ENCODE assay signal across 22 cellular contexts in genomic region chr21:21179619-21180336, GRCh38.
"Had no signal": no experiment of that assay in that cellular context is flagged by ENCODE, and none has a peak within 500 bp of the region (broad histone marks: within the 10 kb centered on the region; RNA-seq: fewer than 3 reads in every experiment).

No MANE protein-coding gene starts in this region.

- H3K27ac ChIP-seq: esophagus squamous epithelium, parathyroid adenoma, stomach, suprapubic skin, tibial nerve had no signal

- ATAC-seq: sciatic nerve; stimulated activated memory B cell treated with anti-CD40 and anti-IgM and Interleukin-4, amounts not matched to agents 10 μg/mL and 1 μg/mL and 100 μg/mL, for 72 hours; T-cell had no signal

- H3K4me3 ChIP-seq: esophagus squamous epithelium, smooth muscle cell, stomach, suprapubic skin, tibial nerve had no signal

- H3K4me1 ChIP-seq: esophagus squamous epithelium, parathyroid adenoma, suprapubic skin, tibial nerve had no signal

- H3K27me3 ChIP-seq: esophagus squamous epithelium, stomach, suprapubic skin, tibial nerve had no signal

- H3K36me3 ChIP-seq: esophagus squamous epithelium, stomach, suprapubic skin, tibial nerve had no signal

- DNase-seq: activated CD4-positive, alpha-beta memory T cell treated with anti-CD3 and anti-CD28 coated beads, Interleukin-2, amount 10 ng/mL, durations not matched to agents 7 days and 5 days; activated CD4-positive, alpha-beta T cell treated with anti-CD3 and anti-CD28 coated beads, Interleukin-2, amount 10 ng/mL, durations not matched to agents 24 days and 14 days; activated CD4-positive, CD25-positive, alpha-beta regulatory T cell; activated effector memory CD4-positive, alpha-beta T cell treated with anti-CD3 and anti-CD28 coated beads, Interleukin-2, amount 50 U/mL, for 16 hours; activated naive CD4-positive, alpha-beta T cell treated with anti-CD3 and anti-CD28 coated beads, Interleukin-2, amount 10 ng/mL, durations not matched to agents 7 days and 5 days; cerebellar nuclear complex; cortex of kidney; endodermal cell; esophagus squamous epithelium; foreskin fibroblast; hippocampal formation; kidney glomerular epithelial cell; nephron progenitor cell; stimulated activated CD4-positive, alpha-beta T cell treated with anti-CD3 and anti-CD28 coated beads, Interleukin-15, amount 100 ng/mL, for 24 hours; stomach; T-cell had no signal

- H3K9me3 ChIP-seq: esophagus squamous epithelium, stomach, suprapubic skin, tibial nerve had no signal
